Comparison of ENCODE assay signal across 12 cellular contexts in genomic region chr1:229204863-229205777, GRCh38.
DNase-seq lines count a peak whose midpoint lies in the region; ATAC-seq, FAIRE-seq and TF ChIP-seq lines count a peak whose summit lies in the region.
"Had no signal": no experiment of that assay in that cellular context is flagged by ENCODE, and none has a peak within 500 bp of the region (broad histone marks: within the 10 kb centered on the region; RNA-seq: fewer than 3 reads in every experiment).

No MANE protein-coding gene starts in this region.

- H3K27ac ChIP-seq in rectal smooth muscle tissue (ENCODE audit: low read depth, low read length) (peak overlapping the region; percentile 65), PC-9 (no peak overlapping the region)

- H3K9me2 ChIP-seq in PC-9 (ENCODE audit: insufficient read depth): no peaks in the 10 kb centered on the region

- peaks cover 6% of the 10 kb centered on the region; the same call in 1 of the 2 replicates for H3K9me3 ChIP-seq in PC-9 (ENCODE audit: insufficient read depth, low read depth)
- H3K9me3 ChIP-seq: adrenal gland had no signal

- CTCF ChIA-PET in PC-9 (lab: Charles Lee): no interaction called here

- DNase-seq in D721Med (ENCODE audit: insufficient read length, low spot score) (peak; percentile 73), NCI-H69 (lab: John Stamatoyannopoulos, UW) (peak; percentile 15), fibroblast of the aortic adventitia (ENCODE audit: low read depth) (peak; percentile 98), mucosa of gallbladder (ENCODE audit: low spot score) (no peak), PC-9 (no peak)
- DNase-seq: immature natural killer cell; stimulated activated CD4-positive, alpha-beta T cell treated with anti-CD3 and anti-CD28 coated beads, Interleukin-1b, Interleukin-23, amount 100 ng/mL, for 48 hours had no signal

- no TSS peak for BruUV-seq in PC-9 (replicated peaks; lab: Mats Ljungman, UMichigan)

- TF ChIP-seq CTCF in D721Med (IDR thresholded peaks at IDR 0.05; ENCODE audit: insufficient read depth, missing control alignments) (no peak), fibroblast of the aortic adventitia (IDR thresholded peaks at IDR 0.05; ENCODE audit: insufficient read depth, low read length) (no peak), PC-9 (conservative IDR thresholded peaks at IDR 0.05) (no peak)

- peaks cover 14% of the 10 kb centered on the region for H3K4me1 ChIP-seq in rectal smooth muscle tissue (ENCODE audit: control insufficient read depth, insufficient read depth, low read length)
- peaks cover 3% of the 10 kb centered on the region for H3K4me1 ChIP-seq in PC-9 (replicated peaks; ENCODE audit: insufficient read depth)

- FAIRE-seq in D721Med (lab: Jason Lieb, UNC): peak; percentile 84

- POLR2A ChIA-PET in PC-9 (lab: Charles Lee; ENCODE audit: unreplicated experiment): no interaction called here

- H3F3A ChIP-seq in PC-9 (ENCODE audit: insufficient read depth, low read depth): no peaks in the 10 kb centered on the region

- no peak overlapping the region for H3K9ac ChIP-seq in rectal smooth muscle tissue (ENCODE audit: low read length)

- H3K4me3 ChIP-seq in fibroblast of the aortic adventitia (ENCODE audit: low read depth, low read length) (peak overlapping the region; percentile 29), rectal smooth muscle tissue (ENCODE audit: low read length) (no peak overlapping the region), PC-9 (no peak overlapping the region)
- H3K4me3 ChIP-seq: adrenal gland had no signal

- H3K27me3 ChIP-seq in rectal smooth muscle tissue (ENCODE audit: control insufficient read depth, insufficient read depth, low read length) (no peaks in the 10 kb centered on the region), PC-9 (ENCODE audit: insufficient read depth, low read depth) (peaks cover 74% of the 10 kb centered on the region)
- H3K27me3 ChIP-seq: adrenal gland had no signal

- no peaks in the 10 kb centered on the region for H4K20me1 ChIP-seq in PC-9 (ENCODE audit: insufficient read depth)

- H3K36me3 ChIP-seq in rectal smooth muscle tissue (ENCODE audit: control insufficient read depth, insufficient read depth, low read length) (no peaks in the 10 kb centered on the region), PC-9 (ENCODE audit: low read depth) (no peaks in the 10 kb centered on the region)
- H3K36me3 ChIP-seq: adrenal gland had no signal

- no peak overlapping the region for H3K4me2 ChIP-seq in PC-9

- ATAC-seq in GM21737 (IDR thresholded peaks at IDR 0.05; ENCODE audit: unreplicated experiment): no peak
- no peak for ATAC-seq in HG03571 (IDR thresholded peaks at IDR 0.05; ENCODE audit: unreplicated experiment)
- ATAC-seq: HCT116 had no signal

- intact Hi-C loops in PC-9 (cut with micrococcal nuclease; ENCODE audit: unreplicated experiment): no loop called here

- H3K79me2 ChIP-seq in PC-9 (ENCODE audit: low read depth): no peaks in the 10 kb centered on the region

- no peak overlapping the region for H2AFZ ChIP-seq in PC-9

Comparison
In these comparisons a context has a peak if more than half of its experiments do, and no peak if none do; other contexts are left out.
1. DNase-seq: peak in D721Med (single experiment), NCI-H69 (single experiment) and fibroblast of the aortic adventitia (single experiment); none in mucosa of gallbladder (single experiment) and PC-9 (0 of 2).